In genomic region chr18:9741821-9742541, GRCh38 we compare ENCODE assay signal across 8 cellular contexts. TPM values are rescaled to one million over a fixed set of nuclear protein-coding genes. Genes with fewer than 3 reads are reported as not detected.
DNase-seq lines count a peak whose midpoint lies in the region; ATAC-seq and TF ChIP-seq lines count a peak whose summit lies in the region.

No MANE protein-coding gene starts in this region.

- H3K9me3 Mint-ChIP-seq in HFFc6 = no peaks in the 10 kb centered on the region
- peaks cover 0 to 8% (median 4%) of the 10 kb centered on the region in 5 experiments for H3K9me3 Mint-ChIP-seq in brain

- H3K9me3 ChIP-seq in iPS-20b (ENCODE audit: insufficient read depth, low read depth, low read length) = no peaks in the 10 kb centered on the region
- no peaks in the 10 kb centered on the region for H3K9me3 ChIP-seq in subcutaneous abdominal adipose tissue (ENCODE audit: control insufficient read depth in 5 of 5, low read length in 5 of 5)

- DNase-seq in HFFc6 (no peak), SKM-1 treated with dmso at 0.1 percent for 144 hours (lab: John Stamatoyannopoulos, UW; ENCODE audit: unreplicated experiment) (no peak), NCI-H2081 treated with DMSO at 0.1 percent for 48 hours (lab: John Stamatoyannopoulos, UW) (no peak)

- H3K27me3 Mint-ChIP-seq in HFFc6 (ENCODE audit: insufficient read depth) (peaks cover 4% of the 10 kb centered on the region; the same call in 1 of the 2 replicates), brain (no peaks in the 10 kb centered on the region)

- H3K36me3 ChIP-seq in iPS-20b (ENCODE audit: insufficient read depth, low read depth, low read length) = no peaks in the 10 kb centered on the region
- H3K36me3 ChIP-seq in subcutaneous abdominal adipose tissue (ENCODE audit: control insufficient read depth in 5 of 5, insufficient read depth in 5 of 5, low read length in 5 of 5) = no peaks in the 10 kb centered on the region

- H3K4me1 ChIP-seq in iPS-20b (ENCODE audit: insufficient read depth, low read length) (peaks cover 32% of the 10 kb centered on the region), subcutaneous abdominal adipose tissue (ENCODE audit: control insufficient read depth in 5 of 5, insufficient read depth in 5 of 5, low read length in 5 of 5) (peaks cover 7 to 30% (median 21%) of the 10 kb centered on the region in 5 donors)

- H3K4me1 Mint-ChIP-seq in HFFc6 (ENCODE audit: low read depth) = peaks cover 60% of the 10 kb centered on the region
- H3K4me1 Mint-ChIP-seq in brain = peaks cover 67% of the 10 kb centered on the region

- H3K4me3 ChIP-seq in iPS-20b (ENCODE audit: low read length) = peak overlapping the region; percentile 37; the same call in 1 of the 2 replicates
- H3K4me3 ChIP-seq in subcutaneous abdominal adipose tissue (ENCODE audit: low read depth in 1 of 5, low read length in 5 of 5) = peak overlapping the region; percentile 18 to 48 (median 35)

- TF ChIP-seq CTCF in HFFc6 (IDR thresholded peaks at IDR 0.05) (no peak), brain (conservative IDR thresholded peaks at IDR 0.05) (no peak)

- H3K9ac ChIP-seq in iPS-20b (ENCODE audit: low read depth, low read length) = peak overlapping the region; percentile 37; the same call in 1 of the 2 replicates
- H3K9ac ChIP-seq in subcutaneous abdominal adipose tissue (ENCODE audit: low read length in 5 of 5) = peak overlapping the region in 1 of 5 donors; percentile 6

- H3K27me3 ChIP-seq in iPS-20b (ENCODE audit: insufficient read depth, low read length) (no peaks in the 10 kb centered on the region), subcutaneous abdominal adipose tissue (ENCODE audit: control insufficient read depth in 5 of 5, insufficient read depth in 4 of 5, low read length in 5 of 5) (no peaks in the 10 kb centered on the region)

- H3K27ac ChIP-seq in iPS-20b (ENCODE audit: low read length) = peak overlapping the region; percentile 60
- H3K27ac ChIP-seq in subcutaneous abdominal adipose tissue (ENCODE audit: low read depth, low read length) = peak overlapping the region; percentile 26

- H3K27ac Mint-ChIP-seq in HFFc6 (peak overlapping the region; percentile 74), brain (peak overlapping the region; percentile 77 to 95 (median 93))

- H3K4me3 Mint-ChIP-seq in HFFc6 (peak overlapping the region; percentile 60), brain (peak overlapping the region; percentile 20 to 79 (median 67))

- H3K36me3 Mint-ChIP-seq in HFFc6 (ENCODE audit: low read depth) (peaks cover 21% of the 10 kb centered on the region), brain (peaks cover 7% of the 10 kb centered on the region)

- ATAC-seq in HG03565 (IDR thresholded peaks at IDR 0.05; ENCODE audit: unreplicated experiment) (no peak), HG02642 (IDR thresholded peaks at IDR 0.05; ENCODE audit: poor library complexity, unreplicated experiment) (no peak)

RNA-seq across cellular contexts. Expression of gene RAB31, which starts 33.9 kb away (rescaled TPM):
- 10 to 100 TPM; 29.4 to 47.5 (median 43.5) TPM for total RNA-seq in HFFc6 (2021; fragmentation: NEBNext Ultra II Directional; extraction: Animal tissue kit (Norgen Biotek cat#: 25700))
- polyA plus RNA-seq in brain (ENCODE audit: insufficient read depth, low read depth, low replicate concordance) = 28.7 TPM
